8 cellular contexts compared by ENCODE assay signal in the genomic region with DNA sequence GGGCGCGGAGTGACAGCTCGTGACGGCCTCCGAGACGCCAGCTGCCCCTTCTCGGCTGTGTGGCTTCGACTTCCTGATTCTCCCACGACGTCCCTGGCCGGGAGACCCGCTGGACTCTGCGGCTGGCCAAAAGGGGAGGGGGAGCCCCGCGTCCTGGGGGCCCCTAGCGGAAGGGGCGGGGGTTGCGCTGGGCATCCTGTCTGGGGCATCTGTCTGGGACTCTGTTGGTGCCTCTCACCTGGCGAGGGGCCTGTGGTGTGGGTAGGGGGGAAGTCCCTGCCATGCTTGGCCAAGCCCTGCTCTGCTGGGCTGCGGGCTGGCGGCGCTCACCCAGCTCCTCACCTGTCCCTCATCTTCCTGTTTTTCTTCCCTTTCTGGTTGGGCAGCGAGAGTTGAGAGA.
DNase-seq lines count a peak whose midpoint lies in the region; ATAC-seq, FAIRE-seq and TF ChIP-seq lines count a peak whose summit lies in the region.
"Not testable (repeated sequence)": the region's sequence is repeated elsewhere in the genome, so short reads cannot be mapped to it uniquely, and the experiment has no call there.

No MANE protein-coding gene starts in this region.

- not testable (repeated sequence) for H3K27me3 ChIP-seq in RWPE2 (ENCODE audit: insufficient read depth, poor library complexity, severe bottlenecking); right cardiac atrium (ENCODE audit: control insufficient read depth, insufficient read depth); naive thymus-derived CD4-positive, alpha-beta T cell (ENCODE audit: control insufficient read depth in 2 of 2, insufficient read depth in 2 of 2, low read length in 2 of 2); smooth muscle cell (ENCODE audit: low read depth)

- intact Hi-C loops in activated T-helper 1 cell treated with anti-CD3 and anti-CD28 coated beads, Interleukin-12 subunit alpha, Interleukin-12 subunit beta, Interleukin-2, Interleukin-4 antibody, amounts not matched to agents 30 ng/mL and 10 ng/mL and 1 ng/mL, durations not matched to agents 14 hours and 24 hours and 36 hours (cut with micrococcal nuclease): loop anchor here (10.0 kb wide), 1 partner anchor 148 kb away; no protein-coding TSS in a partner anchor
- intact Hi-C loops in right cardiac atrium (cut with DNase I): not testable (repeated sequence)
- intact Hi-C loops in naive thymus-derived CD4-positive, alpha-beta T cell (cut with micrococcal nuclease): loop anchor here (1.0 to 5.0 kb wide), 2 partner anchors 149 to 150 kb away; no protein-coding TSS in a partner anchor

- H3K4me1 Mint-ChIP-seq in activated T-helper 1 cell treated with anti-CD3 and anti-CD28 coated beads, Interleukin-12 subunit alpha, Interleukin-12 subunit beta, Interleukin-2, Interleukin-4 antibody, amounts not matched to agents 30 ng/mL and 10 ng/mL and 1 ng/mL, durations not matched to agents 14 hours and 24 hours and 36 hours (ENCODE audit: low read depth); naive thymus-derived CD4-positive, alpha-beta T cell: not testable (repeated sequence)

- peaks cover 32% of the 10 kb centered on the region for H3K27me3 Mint-ChIP-seq in activated T-helper 1 cell treated with anti-CD3 and anti-CD28 coated beads, Interleukin-12 subunit alpha, Interleukin-12 subunit beta, Interleukin-2, Interleukin-4 antibody, amounts not matched to agents 30 ng/mL and 10 ng/mL and 1 ng/mL, durations not matched to agents 14 hours and 24 hours and 36 hours (ENCODE audit: insufficient read depth)
- peaks cover 16 to 38% (median 27%) of the 10 kb centered on the region in 5 donors for H3K27me3 Mint-ChIP-seq in naive thymus-derived CD4-positive, alpha-beta T cell

- CTCF ChIA-PET in naive thymus-derived CD4-positive, alpha-beta T cell (lab: Charles Lee): interaction anchor here (0.5 kb wide), 1 partner anchor 1594 kb away, joined by 3 read pairs; no protein-coding TSS in a partner anchor

- not testable (repeated sequence) for H3K27ac Mint-ChIP-seq in activated T-helper 1 cell treated with anti-CD3 and anti-CD28 coated beads, Interleukin-12 subunit alpha, Interleukin-12 subunit beta, Interleukin-2, Interleukin-4 antibody, amounts not matched to agents 30 ng/mL and 10 ng/mL and 1 ng/mL, durations not matched to agents 14 hours and 24 hours and 36 hours
- peak overlapping the region in 1 of 9 donors; percentile 21 for H3K27ac Mint-ChIP-seq in naive thymus-derived CD4-positive, alpha-beta T cell

- peak overlapping the region; percentile 76 for H3K4me3 Mint-ChIP-seq in activated T-helper 1 cell treated with anti-CD3 and anti-CD28 coated beads, Interleukin-12 subunit alpha, Interleukin-12 subunit beta, Interleukin-2, Interleukin-4 antibody, amounts not matched to agents 30 ng/mL and 10 ng/mL and 1 ng/mL, durations not matched to agents 14 hours and 24 hours and 36 hours
- peak overlapping the region; percentile 55 to 83 (median 73) for H3K4me3 Mint-ChIP-seq in naive thymus-derived CD4-positive, alpha-beta T cell

- DNase-seq in GM19239 (ENCODE audit: insufficient read length, low spot score) (peak; percentile 8), right cardiac atrium (peak; percentile 20 to 62 (median 45))
- DNase-seq in RWPE2 (ENCODE audit: low spot score); activated T-helper 1 cell treated with anti-CD3 and anti-CD28 coated beads, Interleukin-12 subunit alpha, Interleukin-12 subunit beta, Interleukin-2, Interleukin-4 antibody, amounts not matched to agents 30 ng/mL and 10 ng/mL and 1 ng/mL, durations not matched to agents 14 hours and 24 hours and 36 hours (ENCODE audit: low spot score); smooth muscle cell (lab: John Stamatoyannopoulos, UW; ENCODE audit: unreplicated experiment): not testable (repeated sequence)
- DNase-seq in central memory CD4-positive, alpha-beta T cell: peak; percentile 17
- peak in 3 of 9 donors; percentile 2 to 14 (median 2) for DNase-seq in naive thymus-derived CD4-positive, alpha-beta T cell

- 10% methylated on average over 22 of the region's 23 CpGs for WGBS in right cardiac atrium
- 42% methylated on average over 3 of the region's 23 CpGs for WGBS in smooth muscle cell (ENCODE audit: low lambda C conversion rate)
- WGBS in urinary bladder: 8% methylated on average over 23 of the region's 23 CpGs

- not testable (repeated sequence) for TF ChIP-seq CTCF in RWPE2 (IDR thresholded peaks at IDR 0.05; ENCODE audit: poor library complexity, severe bottlenecking); smooth muscle cell (IDR thresholded peaks at IDR 0.05; ENCODE audit: borderline replicate concordance, insufficient read depth, poor library complexity, severe bottlenecking)

- H3K4me2 ChIP-seq in smooth muscle cell: peak overlapping the region; percentile 99

- not testable (repeated sequence) for H3K36me3 ChIP-seq in RWPE2 (ENCODE audit: low read depth); naive thymus-derived CD4-positive, alpha-beta T cell (ENCODE audit: control insufficient read depth in 2 of 3, insufficient read depth in 3 of 3, low read length in 3 of 3); smooth muscle cell (ENCODE audit: low read depth); urinary bladder (ENCODE audit: insufficient read depth)

- H3K4me1 ChIP-seq in RWPE2 (ENCODE audit: insufficient read depth, poor library complexity, severe bottlenecking); right cardiac atrium (ENCODE audit: control insufficient read depth, insufficient read depth, low read length); naive thymus-derived CD4-positive, alpha-beta T cell (ENCODE audit: control insufficient read depth in 2 of 2, insufficient read depth in 2 of 2, low read length in 2 of 2); smooth muscle cell (ENCODE audit: low read depth); urinary bladder (ENCODE audit: insufficient read depth): not testable (repeated sequence)

- not testable (repeated sequence) for H4K20me1 ChIP-seq in smooth muscle cell (ENCODE audit: low read depth)

- H3K9me3 ChIP-seq in RWPE2 (ENCODE audit: severe bottlenecking); right cardiac atrium (ENCODE audit: control insufficient read depth, low read length); naive thymus-derived CD4-positive, alpha-beta T cell (ENCODE audit: control insufficient read depth in 2 of 3, low read length in 3 of 3); smooth muscle cell (replicated peaks; ENCODE audit: low read depth): not testable (repeated sequence)

- H3K4me3 ChIP-seq in RWPE2 (ENCODE audit: severe bottlenecking): peak overlapping the region; percentile 30
- not testable (repeated sequence) for H3K4me3 ChIP-seq in right cardiac atrium (ENCODE audit: low read length); naive thymus-derived CD4-positive, alpha-beta T cell (ENCODE audit: low read length)
- peak overlapping the region; percentile 73 for H3K4me3 ChIP-seq in smooth muscle cell
- H3K4me3 ChIP-seq in urinary bladder (ENCODE audit: low read depth, low read length): peak overlapping the region; percentile 19

- not testable (repeated sequence) for H2AFZ ChIP-seq in smooth muscle cell (ENCODE audit: low read depth)

- not testable (repeated sequence) for H3K9ac ChIP-seq in smooth muscle cell (ENCODE audit: low read depth)

- H3K27ac ChIP-seq in RWPE2 (ENCODE audit: poor library complexity, severe bottlenecking); right cardiac atrium (ENCODE audit: low read length); naive thymus-derived CD4-positive, alpha-beta T cell (ENCODE audit: low read depth, low read length); smooth muscle cell (ENCODE audit: low read depth); urinary bladder (ENCODE audit: low read depth): not testable (repeated sequence)

- H3K9me3 Mint-ChIP-seq in activated T-helper 1 cell treated with anti-CD3 and anti-CD28 coated beads, Interleukin-12 subunit alpha, Interleukin-12 subunit beta, Interleukin-2, Interleukin-4 antibody, amounts not matched to agents 30 ng/mL and 10 ng/mL and 1 ng/mL, durations not matched to agents 14 hours and 24 hours and 36 hours; naive thymus-derived CD4-positive, alpha-beta T cell: not testable (repeated sequence)

- not testable (repeated sequence) for H3F3A ChIP-seq in smooth muscle cell (ENCODE audit: low read depth)

- POLR2A ChIA-PET in naive thymus-derived CD4-positive, alpha-beta T cell (lab: Charles Lee): not testable (repeated sequence)

- FAIRE-seq in GM19239 (lab: Jason Lieb, UNC): not testable (repeated sequence)

- H3K79me2 ChIP-seq in smooth muscle cell (ENCODE audit: low read depth): not testable (repeated sequence)

- H3K36me3 Mint-ChIP-seq in activated T-helper 1 cell treated with anti-CD3 and anti-CD28 coated beads, Interleukin-12 subunit alpha, Interleukin-12 subunit beta, Interleukin-2, Interleukin-4 antibody, amounts not matched to agents 30 ng/mL and 10 ng/mL and 1 ng/mL, durations not matched to agents 14 hours and 24 hours and 36 hours (ENCODE audit: low read depth); naive thymus-derived CD4-positive, alpha-beta T cell: not testable (repeated sequence)

- not testable (repeated sequence) for ATAC-seq in RWPE2 (ENCODE audit: low read depth); right cardiac atrium; naive thymus-derived CD4-positive, alpha-beta T cell
